Comparison of ENCODE assay signal across 20 cellular contexts in the genomic region with DNA sequence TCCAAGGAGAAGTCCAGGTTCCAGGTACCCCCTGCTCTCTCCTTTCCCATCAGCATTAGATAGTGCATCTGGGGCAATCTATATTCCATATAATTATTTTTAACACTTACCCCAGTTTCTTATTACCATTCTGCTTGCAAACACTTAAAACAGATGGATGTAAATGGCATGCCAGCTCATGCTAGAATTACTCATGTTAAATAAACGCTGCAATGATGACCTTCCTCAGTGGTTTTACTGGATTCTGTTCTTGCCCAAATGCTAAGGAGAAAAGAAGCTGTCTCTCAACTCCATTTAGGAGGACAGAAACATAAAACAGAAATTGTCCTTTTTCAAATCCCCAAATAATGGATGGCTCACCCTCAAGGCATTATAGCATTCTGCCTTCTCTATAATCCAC.
DNase-seq lines count a peak whose midpoint lies in the region; ATAC-seq, FAIRE-seq and TF ChIP-seq lines count a peak whose summit lies in the region.
"Had no signal": no experiment of that assay in that cellular context is flagged by ENCODE, and none has a peak within 500 bp of the region (broad histone marks: within the 10 kb centered on the region; RNA-seq: fewer than 3 reads in every experiment).

No MANE protein-coding gene starts in this region.

- H3K27ac ChIP-seq in astrocyte (ENCODE audit: low read depth, low read length) (no peak overlapping the region), aorta (ENCODE audit: low read depth in 1 of 2, low read length in 2 of 2) (no peak overlapping the region), trophoblast cell (ENCODE audit: low read depth, low read length) (no peak overlapping the region)
- H3K27ac ChIP-seq: C4-2B had no signal

- H3K9me3 ChIP-seq in astrocyte (ENCODE audit: insufficient read depth, low read depth, low read length), result no peaks in the 10 kb centered on the region
- no peaks in the 10 kb centered on the region for H3K9me3 ChIP-seq in aorta (ENCODE audit: control insufficient read depth, low read length)
- H3K9me3 ChIP-seq in trophoblast cell (ENCODE audit: insufficient read depth, low read depth, low read length), result no peaks in the 10 kb centered on the region
- H3K9me3 ChIP-seq in MG63, result no peaks in the 10 kb centered on the region
- H3K9me3 ChIP-seq: Caco-2 had no signal

- no peak overlapping the region for H3K18ac ChIP-seq in trophoblast cell (ENCODE audit: low read length)

- H2AK5ac ChIP-seq in trophoblast cell (ENCODE audit: low read length), result no peak overlapping the region

- H4K20me1 ChIP-seq in astrocyte (ENCODE audit: insufficient read depth, low read length), result no peaks in the 10 kb centered on the region

- H3K4me1 ChIP-seq in astrocyte (ENCODE audit: insufficient read depth, low read length) (no peaks in the 10 kb centered on the region), aorta (ENCODE audit: control insufficient read depth in 1 of 2, insufficient read depth in 2 of 2, low read length in 2 of 2) (no peaks in the 10 kb centered on the region), trophoblast cell (ENCODE audit: control insufficient read depth in 1 of 2, insufficient read depth in 2 of 2, low read length in 2 of 2) (no peaks in the 10 kb centered on the region)
- H3K4me1 ChIP-seq: Caco-2 had no signal

- H4K8ac ChIP-seq in trophoblast cell (ENCODE audit: low read depth, low read length), result no peak overlapping the region

- FAIRE-seq in astrocyte (lab: Jason Lieb, UNC), result peak; percentile 54
- FAIRE-seq: A204.1, D721Med, GM12892, GM18507 had no signal

- H3K14ac ChIP-seq in trophoblast cell (ENCODE audit: low read length), result no peak overlapping the region

- no peak overlapping the region for H3K4me3 Mint-ChIP-seq in astrocyte (ENCODE audit: unreplicated experiment)
- H3K4me3 Mint-ChIP-seq: CD4-positive, alpha-beta T cell; HFFc6 had no signal

- 71 to 79% methylated on average over 1 of the region's 1 CpG for WGBS in aorta, 2 donors
- no CpG with 5 or more reads among the region's 1 CpG for WGBS in trophoblast cell (ENCODE audit: extremely low coverage, insufficient coverage, insufficient read length)

- H2BK12ac ChIP-seq in trophoblast cell (ENCODE audit: low read length), result no peak overlapping the region

- no peak overlapping the region for H2BK120ac ChIP-seq in trophoblast cell (ENCODE audit: insufficient read depth, low read length, poor library complexity)

- ATAC-seq in aorta (ENCODE audit: low FRiP score), result no peak
- ATAC-seq in left cardiac atrium, result no peak
- ATAC-seq: HCT116 had no signal

- no peaks in the 10 kb centered on the region for H3K36me3 Mint-ChIP-seq in astrocyte (ENCODE audit: low read depth, unreplicated experiment)

- H3K4ac ChIP-seq in trophoblast cell (ENCODE audit: low read depth, low read length), result no peak overlapping the region

- H3K27ac Mint-ChIP-seq in astrocyte (ENCODE audit: unreplicated experiment), result no peak overlapping the region
- H3K27ac Mint-ChIP-seq: CD4-positive, alpha-beta T cell; HFFc6 had no signal

- no peaks in the 10 kb centered on the region for H3K27me3 Mint-ChIP-seq in astrocyte (ENCODE audit: low read depth, unreplicated experiment)
- H3K27me3 Mint-ChIP-seq: CD4-positive, alpha-beta T cell had no signal

- no peak overlapping the region for H3K23ac ChIP-seq in trophoblast cell (ENCODE audit: low read length)

- H3K79me2 ChIP-seq in astrocyte (ENCODE audit: insufficient read depth, low read length), result no peaks in the 10 kb centered on the region
- no peaks in the 10 kb centered on the region for H3K79me2 ChIP-seq in trophoblast cell (ENCODE audit: control insufficient read depth, insufficient read depth, low read length, poor library complexity)

- intact Hi-C loops in aorta (cut with DNase I) (no loop called here), left cardiac atrium (cut with DNase I) (no loop called here)

- peak; percentile 60 for DNase-seq in NCI-H69 (lab: John Stamatoyannopoulos, UW)
- DNase-seq in astrocyte (ENCODE audit: low read depth), result peak; percentile 47
- peak; percentile 63 for DNase-seq in epithelial cell of esophagus (ENCODE audit: low read depth)
- no peak for DNase-seq in aorta
- no peak for DNase-seq in left cardiac atrium
- no peak for DNase-seq in trophoblast cell
- DNase-seq in MG63, result no peak
- DNase-seq: AML-193; Caco-2; CD4-positive, alpha-beta T cell; GDM1; GOT3; H7; HFFc6 had no signal

- no peak overlapping the region for H3K4me2 ChIP-seq in astrocyte (ENCODE audit: low read length)
- no peak overlapping the region for H3K4me2 ChIP-seq in trophoblast cell (ENCODE audit: low read length)

- no peak overlapping the region for H4K91ac ChIP-seq in trophoblast cell (ENCODE audit: low read depth, low read length)

- H3K4me3 ChIP-seq in astrocyte (ENCODE audit: insufficient read depth, low read depth, low read length) (no peak overlapping the region), epithelial cell of esophagus (ENCODE audit: low read length) (no peak overlapping the region), aorta (ENCODE audit: low read length in 2 of 2) (no peak overlapping the region), trophoblast cell (ENCODE audit: low read depth, low read length) (no peak overlapping the region), MG63 (no peak overlapping the region)

- no peak overlapping the region for H4K12ac ChIP-seq in trophoblast cell (ENCODE audit: low read depth, low read length)

- H3K9me3 Mint-ChIP-seq in astrocyte (ENCODE audit: unreplicated experiment), result no peaks in the 10 kb centered on the region
- H3K9me3 Mint-ChIP-seq: CD4-positive, alpha-beta T cell had no signal

- no peaks in the 10 kb centered on the region for H3K79me1 ChIP-seq in trophoblast cell (ENCODE audit: low read length)

- H3K4me1 Mint-ChIP-seq in astrocyte (ENCODE audit: low read depth, unreplicated experiment), result peaks cover 6% of the 10 kb centered on the region

- no peaks in the 10 kb centered on the region for H3K27me3 ChIP-seq in astrocyte (ENCODE audit: insufficient read depth, low read length)
- no peaks in the 10 kb centered on the region for H3K27me3 ChIP-seq in aorta (ENCODE audit: control insufficient read depth in 1 of 2, insufficient read depth in 2 of 2, low read length in 1 of 2)
- no peaks in the 10 kb centered on the region for H3K27me3 ChIP-seq in trophoblast cell (ENCODE audit: insufficient read depth, low read length)
- H3K27me3 ChIP-seq in MG63, result no peaks in the 10 kb centered on the region

- TF ChIP-seq CTCF in astrocyte (IDR thresholded peaks at IDR 0.05; ENCODE audit: insufficient read depth, low read depth, low read length) (no peak), epithelial cell of esophagus (IDR thresholded peaks at IDR 0.05; ENCODE audit: insufficient read depth, low read depth, low read length, missing control alignments) (no peak)

- H3K36me3 ChIP-seq in astrocyte (ENCODE audit: insufficient read depth, low read length) (no peaks in the 10 kb centered on the region), aorta (ENCODE audit: control insufficient read depth in 1 of 2, insufficient read depth in 2 of 2, low read length in 1 of 2) (no peaks in the 10 kb centered on the region), trophoblast cell (ENCODE audit: control insufficient read depth in 1 of 2, insufficient read depth in 2 of 2, low read length in 2 of 2) (no peaks in the 10 kb centered on the region), MG63 (no peaks in the 10 kb centered on the region)

- H3K9ac ChIP-seq in astrocyte (ENCODE audit: low read length), result no peak overlapping the region
- H3K9ac ChIP-seq in trophoblast cell (ENCODE audit: low read length), result no peak overlapping the region

- H2BK5ac ChIP-seq in trophoblast cell (ENCODE audit: low read depth, low read length, poor library complexity), result no peak overlapping the region

- H2AFZ ChIP-seq in astrocyte (ENCODE audit: low read depth, low read length), result no peak overlapping the region
- no peak overlapping the region for H2AFZ ChIP-seq in trophoblast cell (ENCODE audit: insufficient read depth, low read length, poor library complexity)

Comparison
In these comparisons a context has a peak if more than half of its experiments do, and no peak if none do; other contexts are left out.
1. DNase-seq: peak in NCI-H69 (single experiment), astrocyte (single experiment) and epithelial cell of esophagus (single experiment); none in aorta (0 of 2), left cardiac atrium (single experiment), trophoblast cell (0 of 2) and MG63 (single experiment).